In the genomic region with DNA sequence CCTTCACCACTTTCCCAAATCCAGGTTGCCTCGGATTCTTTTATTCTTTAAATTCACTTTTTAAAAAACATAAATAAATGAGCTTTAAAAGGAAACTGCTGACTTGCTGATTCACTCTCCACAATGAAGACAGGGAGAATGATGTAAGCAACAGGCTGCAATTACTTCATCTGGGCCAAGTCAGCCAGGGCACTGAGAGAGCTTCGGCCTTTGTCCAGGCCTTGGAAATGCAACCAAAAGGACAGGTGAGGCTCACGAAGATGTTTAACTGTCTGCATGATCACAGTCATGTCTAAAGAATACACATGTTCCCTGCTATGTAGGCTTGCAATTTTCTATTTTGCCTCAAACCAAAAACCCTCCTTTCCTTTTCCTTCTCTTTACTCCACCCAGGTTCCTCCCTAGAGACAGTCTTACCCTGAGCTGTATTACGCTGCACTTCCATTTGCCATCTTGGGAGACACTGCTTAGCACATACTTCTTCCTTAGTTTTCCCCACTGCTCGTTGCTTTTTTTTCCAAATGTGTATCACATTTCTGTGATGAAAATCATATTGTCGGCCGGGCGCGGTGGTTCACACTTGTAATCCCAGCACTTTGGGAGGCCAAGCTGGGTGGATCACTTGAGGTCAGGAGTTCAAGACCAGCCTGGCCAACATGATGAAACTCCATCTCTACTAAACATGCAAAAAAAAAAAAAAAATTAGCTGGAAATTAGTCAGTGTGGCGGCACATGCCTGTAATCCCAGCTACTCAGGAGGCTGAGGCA, we compare ENCODE assay signal across 14 cellular contexts. TPM values are rescaled to one million over a fixed set of nuclear protein-coding genes. Genes with fewer than 3 reads are reported as not detected.
DNase-seq lines count a peak whose midpoint lies in the region; ATAC-seq and TF ChIP-seq lines count a peak whose summit lies in the region.
"Had no signal": no experiment of that assay in that cellular context is flagged by ENCODE, and none has a peak within 500 bp of the region (broad histone marks: within the 10 kb centered on the region; RNA-seq: fewer than 3 reads in every experiment).

No MANE protein-coding gene starts in this region.

- H3K4me3 ChIP-seq in cardiac fibroblast (replicated peaks in 1 of 2; ENCODE audit: low read depth in 2 of 2, low read length in 2 of 2) (no peak overlapping the region), urinary bladder (ENCODE audit: low read depth, low read length) (no peak overlapping the region)
- H3K4me3 ChIP-seq: BLaER1 had no signal

- no peaks in the 10 kb centered on the region for H3K4me1 ChIP-seq in urinary bladder (ENCODE audit: insufficient read depth)
- H3K4me1 ChIP-seq: BLaER1 had no signal

- CTCF ChIA-PET in activated CD8-positive, alpha-beta T cell treated with anti-CD3 and anti-CD28 coated beads, Interleukin-2, amount 10 ng/mL, durations not matched to agents 7 days and 5 days (lab: Charles Lee): interaction anchor here (1.4 kb wide), 1 partner anchor 29 kb away, joined by 4 read pairs; no protein-coding TSS in a partner anchor
- CTCF ChIA-PET in activated CD8-positive, alpha-beta T cell treated with anti-CD3 and anti-CD28 coated beads for 36 hours (lab: Charles Lee): no interaction called here

- H3K27me3 Mint-ChIP-seq in activated CD8-positive, alpha-beta T cell treated with anti-CD3 and anti-CD28 coated beads, Interleukin-2, amount 10 ng/mL, durations not matched to agents 7 days and 5 days (ENCODE audit: low read depth): peaks cover 3% of the 10 kb centered on the region
- H3K27me3 Mint-ChIP-seq in activated CD8-positive, alpha-beta T cell treated with anti-CD3 and anti-CD28 coated beads for 36 hours: peaks cover 14% of the 10 kb centered on the region

- no peak for TF ChIP-seq CTCF in activated CD8-positive, alpha-beta T cell treated with anti-CD3 and anti-CD28 coated beads for 36 hours (IDR thresholded peaks at IDR 0.05)
- TF ChIP-seq CTCF in cardiac fibroblast (IDR thresholded peaks at IDR 0.05; ENCODE audit: low read depth, low read length): no peak

- ATAC-seq in activated CD8-positive, alpha-beta T cell treated with anti-CD3 and anti-CD28 coated beads, Interleukin-2, amount 10 ng/mL, durations not matched to agents 7 days and 5 days: no peak
- ATAC-seq in activated CD8-positive, alpha-beta T cell treated with anti-CD3 and anti-CD28 coated beads for 36 hours: no peak

- intact Hi-C loops in activated CD8-positive, alpha-beta T cell treated with anti-CD3 and anti-CD28 coated beads for 36 hours (cut with micrococcal nuclease): no loop called here

- H3K4me1 Mint-ChIP-seq in activated CD8-positive, alpha-beta T cell treated with anti-CD3 and anti-CD28 coated beads, Interleukin-2, amount 10 ng/mL, durations not matched to agents 7 days and 5 days (ENCODE audit: low read depth): peaks cover 33% of the 10 kb centered on the region
- peaks cover 25% of the 10 kb centered on the region for H3K4me1 Mint-ChIP-seq in activated CD8-positive, alpha-beta T cell treated with anti-CD3 and anti-CD28 coated beads for 36 hours (ENCODE audit: low read depth)

- POLR2A ChIA-PET in activated CD8-positive, alpha-beta T cell treated with anti-CD3 and anti-CD28 coated beads, Interleukin-2, amount 10 ng/mL, durations not matched to agents 7 days and 5 days (lab: Charles Lee): no interaction called here
- POLR2A ChIA-PET in activated CD8-positive, alpha-beta T cell treated with anti-CD3 and anti-CD28 coated beads for 36 hours (lab: Charles Lee): no interaction called here

- H3K27ac Mint-ChIP-seq in activated CD8-positive, alpha-beta T cell treated with anti-CD3 and anti-CD28 coated beads, Interleukin-2, amount 10 ng/mL, durations not matched to agents 7 days and 5 days: peak overlapping the region; percentile 2
- H3K27ac Mint-ChIP-seq in activated CD8-positive, alpha-beta T cell treated with anti-CD3 and anti-CD28 coated beads for 36 hours: no peak overlapping the region
- H3K27ac Mint-ChIP-seq: activated naive CD8-positive, alpha-beta T cell; T-helper 1 cell treated with Interleukin-12 subunit alpha and Interleukin-12 subunit beta and Interleukin-4 antibody, amounts not matched to agents 30 μg/mL and 1 μg/mL, for 36 hours had no signal

- H3K27ac ChIP-seq in urinary bladder (ENCODE audit: low read depth): peak overlapping the region; percentile 0
- H3K27ac ChIP-seq: BLaER1 had no signal

- H3K36me3 ChIP-seq in urinary bladder (ENCODE audit: insufficient read depth): no peaks in the 10 kb centered on the region
- H3K36me3 ChIP-seq: BLaER1 had no signal

- 64% methylated on average over 10 of the region's 10 CpGs for WGBS in urinary bladder

- no peak for DNase-seq in activated CD8-positive, alpha-beta T cell treated with anti-CD3 and anti-CD28 coated beads, Interleukin-2, amount 10 ng/mL, durations not matched to agents 7 days and 5 days
- no peak for DNase-seq in activated CD8-positive, alpha-beta T cell treated with anti-CD3 and anti-CD28 coated beads for 36 hours
- DNase-seq in cardiac fibroblast (ENCODE audit: low read depth in 2 of 2): peak; percentile 66 to 87
- DNase-seq in lung microvascular endothelial cell (ENCODE audit: low read depth in 2 of 2): peak; percentile 51 to 84
- no peak for DNase-seq in COLO829 (ENCODE audit: low spot score)
- no peak for DNase-seq in NCI-H1105 treated with DMSO at 0.1 percent for 48 hours (lab: John Stamatoyannopoulos, UW)
- DNase-seq in NCI-H774 (lab: John Stamatoyannopoulos, UW): no peak
- DNase-seq: hypothalamus; NCI-H187; stimulated activated CD4-positive, alpha-beta T cell treated with anti-CD3 and anti-CD28 coated beads, Interleukin-15, amount 100 ng/mL, for 24 hours had no signal

- H3K4me3 Mint-ChIP-seq in activated CD8-positive, alpha-beta T cell treated with anti-CD3 and anti-CD28 coated beads, Interleukin-2, amount 10 ng/mL, durations not matched to agents 7 days and 5 days: no peak overlapping the region
- H3K4me3 Mint-ChIP-seq in activated CD8-positive, alpha-beta T cell treated with anti-CD3 and anti-CD28 coated beads for 36 hours: no peak overlapping the region
- H3K4me3 Mint-ChIP-seq: activated naive CD8-positive, alpha-beta T cell; T-helper 1 cell treated with Interleukin-12 subunit alpha and Interleukin-12 subunit beta and Interleukin-4 antibody, amounts not matched to agents 30 μg/mL and 1 μg/mL, for 36 hours had no signal

- H3K36me3 Mint-ChIP-seq in activated CD8-positive, alpha-beta T cell treated with anti-CD3 and anti-CD28 coated beads, Interleukin-2, amount 10 ng/mL, durations not matched to agents 7 days and 5 days (ENCODE audit: low read depth): no peaks in the 10 kb centered on the region
- no peaks in the 10 kb centered on the region for H3K36me3 Mint-ChIP-seq in activated CD8-positive, alpha-beta T cell treated with anti-CD3 and anti-CD28 coated beads for 36 hours (ENCODE audit: low read depth)

- H3K9me3 Mint-ChIP-seq in activated CD8-positive, alpha-beta T cell treated with anti-CD3 and anti-CD28 coated beads, Interleukin-2, amount 10 ng/mL, durations not matched to agents 7 days and 5 days (ENCODE audit: insufficient read depth): no peaks in the 10 kb centered on the region
- no peaks in the 10 kb centered on the region for H3K9me3 Mint-ChIP-seq in activated CD8-positive, alpha-beta T cell treated with anti-CD3 and anti-CD28 coated beads for 36 hours
- H3K9me3 Mint-ChIP-seq: T-helper 1 cell treated with Interleukin-12 subunit alpha and Interleukin-12 subunit beta and Interleukin-4 antibody, amounts not matched to agents 30 μg/mL and 1 μg/mL, for 36 hours had no signal

RNA-seq across cellular contexts. Expression of a gene that starts 29.6 kb away (rescaled TPM):
- 1 to 10 TPM; 3.3 to 4.8 TPM for total RNA-seq in activated CD8-positive, alpha-beta T cell treated with anti-CD3 and anti-CD28 coated beads, Interleukin-2, amount 10 ng/mL, durations not matched to agents 7 days and 5 days
- 1 to 10 TPM; 1.3 to 2.1 TPM for total RNA-seq in activated CD8-positive, alpha-beta T cell treated with anti-CD3 and anti-CD28 coated beads for 36 hours
- 0.22 and 0.40 TPM in 2 replicates for total RNA-seq in lung microvascular endothelial cell
- total RNA-seq in urinary bladder: 11.5 TPM
- polyA plus RNA-seq in urinary bladder: 65.7 TPM

RNA-seq across cellular contexts. Expression of a gene that starts 33.1 kb away (rescaled TPM):
- total RNA-seq in activated CD8-positive, alpha-beta T cell treated with anti-CD3 and anti-CD28 coated beads, Interleukin-2, amount 10 ng/mL, durations not matched to agents 7 days and 5 days: not detected
- not detected for total RNA-seq in activated CD8-positive, alpha-beta T cell treated with anti-CD3 and anti-CD28 coated beads for 36 hours
- total RNA-seq in lung microvascular endothelial cell (3.5 and 6.2 TPM in 2 replicates), urinary bladder (0.42 TPM)
- polyA plus RNA-seq in urinary bladder: 1.2 TPM

RNA-seq across cellular contexts. Expression of a gene that starts 46.5 kb away (rescaled TPM):
- 10 to 100 TPM; 62.0 to 71.5 TPM for total RNA-seq in activated CD8-positive, alpha-beta T cell treated with anti-CD3 and anti-CD28 coated beads, Interleukin-2, amount 10 ng/mL, durations not matched to agents 7 days and 5 days
- 10 to 100 TPM; 83.6 to 86.7 TPM for total RNA-seq in activated CD8-positive, alpha-beta T cell treated with anti-CD3 and anti-CD28 coated beads for 36 hours
- total RNA-seq in lung microvascular endothelial cell (16.8 and 42.9 TPM in 2 replicates), urinary bladder (20.6 TPM)
- polyA plus RNA-seq in urinary bladder: 86.6 TPM

RNA-seq across cellular contexts. Expression of a gene that starts 51.5 kb away (rescaled TPM):
- total RNA-seq in activated CD8-positive, alpha-beta T cell treated with anti-CD3 and anti-CD28 coated beads, Interleukin-2, amount 10 ng/mL, durations not matched to agents 7 days and 5 days: 1 to 10 TPM; 3.2 to 3.8 TPM
- total RNA-seq in activated CD8-positive, alpha-beta T cell treated with anti-CD3 and anti-CD28 coated beads for 36 hours: 1 to 10 TPM; 5.7 to 5.9 TPM
- 6.5 and 11.7 TPM in 2 replicates for total RNA-seq in lung microvascular endothelial cell
- total RNA-seq in urinary bladder: 3.0 TPM
- 13.0 TPM for polyA plus RNA-seq in urinary bladder

Comparison
In these comparisons a context has a peak if more than half of its experiments do, and no peak if none do; other contexts are left out.
1. DNase-seq: peak in cardiac fibroblast (2 of 2) and lung microvascular endothelial cell (2 of 2); none in activated CD8-positive, alpha-beta T cell treated with anti-CD3 and anti-CD28 coated beads, Interleukin-2, amount 10 ng/mL, durations not matched to agents 7 days and 5 days (single experiment), activated CD8-positive, alpha-beta T cell treated with anti-CD3 and anti-CD28 coated beads for 36 hours (single experiment), COLO829 (single experiment), NCI-H1105 treated with DMSO at 0.1 percent for 48 hours (single experiment) and NCI-H774 (single experiment).